Comparison of ENCODE assay signal across 8 cellular contexts in genomic region chr12:96719671-96720362, GRCh38.
A peak's percentile ranks its signal among the peaks of the same experiment; 100 is the strongest.
DNase-seq lines count a peak whose midpoint lies in the region; ATAC-seq, FAIRE-seq and TF ChIP-seq lines count a peak whose summit lies in the region.

No MANE protein-coding gene starts in this region.

- H3K27me3 ChIP-seq in HL-60 (ENCODE audit: insufficient read depth, poor library complexity, severe bottlenecking) (no peaks in the 10 kb centered on the region), endothelial cell of umbilical vein (ENCODE audit: control insufficient read depth in 2 of 2, insufficient read depth in 2 of 2, low read length in 2 of 2) (no peaks in the 10 kb centered on the region), testis (no peaks in the 10 kb centered on the region)

- WGBS in testis, 2 donors, result 58 to 60% methylated on average over 5 of the region's 5 CpGs
- 55 to 58% methylated on average over 5 of the region's 5 CpGs for WGBS in lower leg skin, 2 donors

- TF ChIP-seq CTCF in HL-60 (IDR thresholded peaks at IDR 0.05; ENCODE audit: insufficient read depth, low read length), result no peak
- no peak for TF ChIP-seq CTCF in endothelial cell of umbilical vein (IDR thresholded peaks at IDR 0.05; ENCODE audit: extremely low read depth in 1 of 2, insufficient read depth in 1 of 2, low read depth in 1 of 2, low read length in 2 of 2)
- no peak for TF ChIP-seq CTCF in testis (IDR thresholded peaks at IDR 0.05)
- no peak for TF ChIP-seq CTCF in lower leg skin (IDR thresholded peaks at IDR 0.05)

- peak overlapping the region; percentile 41 for H3K4me3 ChIP-seq in HL-60 (replicated peaks; ENCODE audit: insufficient read depth, low read length)
- peak overlapping the region; percentile 8 to 68 (median 61) for H3K4me3 ChIP-seq in endothelial cell of umbilical vein (replicated peaks in 1 of 3; ENCODE audit: insufficient read depth in 1 of 3, low read depth in 1 of 3, low read length in 3 of 3)
- peak overlapping the region in 1 of 2 donors; percentile 12 for H3K4me3 ChIP-seq in testis
- no peak overlapping the region for H3K4me3 ChIP-seq in lower leg skin (ENCODE audit: low read depth, poor library complexity, severe bottlenecking)

- H4K20me1 ChIP-seq in endothelial cell of umbilical vein (replicated peaks; ENCODE audit: control insufficient read depth, extremely low read depth, insufficient read depth, low read length), result no peaks in the 10 kb centered on the region

- CTCF ChIA-PET in endothelial cell of umbilical vein (lab: Charles Lee), result interaction anchor here (1.3 to 1.5 kb wide), 3 partner anchors 13 to 32 kb away, joined by 3 read pairs; no protein-coding TSS in a partner anchor

- H3K79me2 ChIP-seq in endothelial cell of umbilical vein (ENCODE audit: control insufficient read depth, insufficient read depth, low read length), result no peaks in the 10 kb centered on the region

- peak overlapping the region; percentile 87 for H3K4me2 ChIP-seq in endothelial cell of umbilical vein (ENCODE audit: insufficient read depth, low read length)

- H3K4me1 ChIP-seq in endothelial cell of umbilical vein (ENCODE audit: control insufficient read depth, extremely low read depth, insufficient read depth, low read length), result peaks cover 4% of the 10 kb centered on the region
- H3K4me1 ChIP-seq in testis, result no peaks in the 10 kb centered on the region

- H3K27ac ChIP-seq in HL-60 (replicated peaks) (peak overlapping the region; percentile 18), endothelial cell of umbilical vein (ENCODE audit: insufficient read depth, low read depth, low read length) (no peak overlapping the region), testis (no peak overlapping the region)

- ATAC-seq in GM21367 (IDR thresholded peaks at IDR 0.05; ENCODE audit: unreplicated experiment), result peak; percentile 93

- POLR2A ChIA-PET in endothelial cell of umbilical vein (lab: Charles Lee), result no interaction called here

- no peaks in the 10 kb centered on the region for H3K9me3 ChIP-seq in endothelial cell of umbilical vein (replicated peaks; ENCODE audit: control insufficient read depth, insufficient read depth, low read length)
- H3K9me3 ChIP-seq in testis, result no peaks in the 10 kb centered on the region

- TF ChIP-seq POLR2A in endothelial cell of umbilical vein (IDR thresholded peaks at IDR 0.05; ENCODE audit: low read depth, low read length) (no peak), testis (IDR thresholded peaks at IDR 0.05) (no peak), lower leg skin (IDR thresholded peaks at IDR 0.05) (no peak)

- H3K36me3 ChIP-seq in endothelial cell of umbilical vein (ENCODE audit: control insufficient read depth in 2 of 2, extremely low read depth in 1 of 2, insufficient read depth in 2 of 2, low read length in 2 of 2), result no peaks in the 10 kb centered on the region
- H3K36me3 ChIP-seq in testis (ENCODE audit: low read depth, missing control alignments), result no peaks in the 10 kb centered on the region

- DNase-seq in EL (peak; percentile 36), HL-60 (ENCODE audit: low read depth in 1 of 2, low spot score in 1 of 2) (peak in 1 of 2 experiments; percentile 14), RPMI8226 (peak; percentile 73), endothelial cell of umbilical vein (ENCODE audit: low read depth, low spot score) (peak; percentile 63), renal cortical epithelial cell (ENCODE audit: low read depth) (peak; percentile 19), testis (no peak), lower leg skin (ENCODE audit: low spot score in 2 of 2) (no peak)

- peak; percentile 72 for FAIRE-seq in endothelial cell of umbilical vein (lab: Jason Lieb, UNC)

- H2AFZ ChIP-seq in endothelial cell of umbilical vein (ENCODE audit: low read depth, low read length), result peak overlapping the region; percentile 57

- dilution Hi-C loops in endothelial cell of umbilical vein (cut with MboI; ENCODE audit: extremely low pct_ligation_motif_present, low sequenced_read_pairs), result no loop called here

- intact Hi-C loops in endothelial cell of umbilical vein (cut with micrococcal nuclease), result no loop called here
- intact Hi-C loops in testis (cut with DNase I; ENCODE audit: low total_unique reads), result no loop called here
- intact Hi-C loops in lower leg skin (cut with DNase I; ENCODE audit: low total_unique reads), result no loop called here

- H3K9ac ChIP-seq in endothelial cell of umbilical vein (replicated peaks; ENCODE audit: extremely low read depth, insufficient read depth, low read length), result peak overlapping the region; percentile 5

- no peaks in the 10 kb centered on the region for H3K9me1 ChIP-seq in endothelial cell of umbilical vein (replicated peaks; ENCODE audit: control insufficient read depth, extremely low read depth, insufficient read depth, low read length)

- no TSS peak for BruUV-seq in endothelial cell of umbilical vein (replicated peaks; lab: Mats Ljungman, UMichigan)

TF ChIP-seq in endothelial cell of umbilical vein, 7 proteins besides CTCF, POLR2A, EP300 and RAD21:
- TF ChIP-seq FOS (IDR thresholded peaks at IDR 0.05; ENCODE audit: borderline replicate concordance, insufficient read depth, low read length) (no peak), EZH2 (IDR thresholded peaks at IDR 0.05; ENCODE audit: borderline replicate concordance, low read depth, low read length, severe bottlenecking) (no peak), POLR2AphosphoS5 (IDR thresholded peaks at IDR 0.05; ENCODE audit: insufficient read depth, low read depth, low read length) (no peak), MYC (IDR thresholded peaks at IDR 0.05; ENCODE audit: low read depth, low read length) (no peak), JUN (IDR thresholded peaks at IDR 0.05; ENCODE audit: borderline replicate concordance, insufficient read depth, insufficient read length, low read depth) (no peak), GATA2 (IDR thresholded peaks at IDR 0.05; ENCODE audit: insufficient read depth, insufficient read length, low read depth, low read length) (no peak), MAX (IDR thresholded peaks at IDR 0.05; ENCODE audit: insufficient read depth, insufficient read length) (no peak)

Comparison
In these comparisons a context has a peak if more than half of its experiments do, and no peak if none do; other contexts are left out.
1. DNase-seq: peak in EL (single experiment), RPMI8226 (single experiment), endothelial cell of umbilical vein (single experiment) and renal cortical epithelial cell (single experiment); none in testis (single experiment) and lower leg skin (0 of 2).